Comparison of ENCODE assay signal across 8 cellular contexts in the genomic region with DNA sequence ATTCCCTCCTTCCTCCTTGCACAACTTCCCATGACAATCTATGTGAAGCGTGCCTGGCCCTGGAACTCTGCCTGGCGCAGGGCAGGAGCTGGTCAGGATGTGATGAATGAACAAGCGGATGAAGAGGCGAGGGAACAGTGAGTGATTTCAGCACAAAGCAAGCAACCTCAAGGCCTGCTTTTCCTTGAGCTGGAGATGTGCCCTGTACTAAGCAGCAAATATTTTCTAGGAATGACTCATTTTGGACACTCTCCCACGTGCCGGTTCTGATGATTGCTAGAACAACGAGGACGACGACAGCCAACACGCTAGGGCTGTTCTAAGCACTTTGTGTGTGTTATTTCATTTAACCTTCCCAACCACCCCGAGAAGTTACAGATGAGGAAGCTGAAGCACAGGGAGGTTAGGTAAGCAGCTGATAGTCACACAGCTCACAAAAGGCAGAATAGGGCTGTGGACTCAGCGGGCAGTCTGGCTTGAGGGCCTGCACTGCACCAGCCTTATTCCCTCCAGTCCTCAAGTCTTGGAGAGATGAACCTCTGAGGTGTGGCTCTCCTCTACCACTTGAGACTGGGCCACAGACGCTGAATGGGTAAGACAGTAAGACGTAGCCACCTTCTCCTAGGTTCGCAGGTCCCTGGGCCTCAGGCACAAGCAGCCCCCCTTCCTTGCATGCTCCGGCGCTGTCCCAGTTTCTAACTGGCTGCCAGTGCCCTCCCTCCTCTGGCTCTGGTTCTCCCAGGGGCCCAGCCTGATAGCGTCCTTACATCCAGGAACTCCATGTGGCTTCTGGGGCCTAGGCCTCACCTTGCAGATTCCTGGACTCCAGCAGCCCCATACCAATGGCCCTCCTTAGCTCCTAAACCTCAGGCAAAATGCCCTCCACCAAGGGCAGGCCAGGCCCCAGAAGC. TPM values are rescaled to one million over a fixed set of nuclear protein-coding genes. Genes with fewer than 3 reads are reported as not detected.
DNase-seq lines count a peak whose midpoint lies in the region; ATAC-seq and TF ChIP-seq lines count a peak whose summit lies in the region.

No MANE protein-coding gene starts in this region.

- H3K4me3 Mint-ChIP-seq in activated CD4-positive, alpha-beta memory T cell treated with anti-CD3 and anti-CD28 coated beads, Interleukin-2, amount 10 ng/mL, durations not matched to agents 7 days and 5 days, result no peak overlapping the region

- H3K4me3 ChIP-seq in foreskin fibroblast (ENCODE audit: low read depth in 1 of 2, low read length in 2 of 2), result no peak overlapping the region
- no peak overlapping the region for H3K4me3 ChIP-seq in prostate gland

- no peaks in the 10 kb centered on the region for H3K27me3 Mint-ChIP-seq in activated CD4-positive, alpha-beta memory T cell treated with anti-CD3 and anti-CD28 coated beads, Interleukin-2, amount 10 ng/mL, durations not matched to agents 7 days and 5 days

- CTCF ChIA-PET in activated CD4-positive, alpha-beta memory T cell treated with anti-CD3 and anti-CD28 coated beads, Interleukin-2, amount 10 ng/mL, durations not matched to agents 7 days and 5 days (lab: Charles Lee), result interaction anchor here (0.9 kb wide), 1 partner anchor 59 kb away, joined by 3 read pairs; the partner anchor contains the start of gene YKT6

- H3K4me1 ChIP-seq in prostate gland (replicated peaks), result no peaks in the 10 kb centered on the region

- ATAC-seq in GM18505 (IDR thresholded peaks at IDR 0.05; ENCODE audit: unreplicated experiment) (no peak), HG03097 (IDR thresholded peaks at IDR 0.05; ENCODE audit: low FRiP score, unreplicated experiment) (no peak)

- TF ChIP-seq CTCF in foreskin fibroblast (IDR thresholded peaks at IDR 0.05; ENCODE audit: low read depth, low read length), result no peak
- no peak for TF ChIP-seq CTCF in prostate gland (IDR thresholded peaks at IDR 0.05)

- H3K9me3 ChIP-seq in prostate gland, result no peaks in the 10 kb centered on the region

- intact Hi-C loops in prostate gland (cut with DNase I), result no loop called here

- POLR2A ChIA-PET in activated CD4-positive, alpha-beta memory T cell treated with anti-CD3 and anti-CD28 coated beads, Interleukin-2, amount 10 ng/mL, durations not matched to agents 7 days and 5 days (lab: Charles Lee), result interaction anchor here (3.7 kb wide), 1 partner anchor 230 kb away, joined by 20 read pairs; the partner anchor contains the start of gene NUDCD3

- peaks cover 29% of the 10 kb centered on the region for H3K4me1 Mint-ChIP-seq in activated CD4-positive, alpha-beta memory T cell treated with anti-CD3 and anti-CD28 coated beads, Interleukin-2, amount 10 ng/mL, durations not matched to agents 7 days and 5 days

- no peaks in the 10 kb centered on the region for H3K36me3 Mint-ChIP-seq in activated CD4-positive, alpha-beta memory T cell treated with anti-CD3 and anti-CD28 coated beads, Interleukin-2, amount 10 ng/mL, durations not matched to agents 7 days and 5 days (ENCODE audit: low read depth)

- H3K27ac ChIP-seq in prostate gland, result no peak overlapping the region

- H3K36me3 ChIP-seq in prostate gland, result no peaks in the 10 kb centered on the region

- no peaks in the 10 kb centered on the region for H3K27me3 ChIP-seq in prostate gland (replicated peaks; ENCODE audit: insufficient read depth)

- TF ChIP-seq POLR2A in prostate gland (IDR thresholded peaks at IDR 0.05) (no peak), GM18505 (IDR thresholded peaks at IDR 0.05; ENCODE audit: borderline replicate concordance, extremely low read depth, insufficient read depth, insufficient read length) (no peak)

- peaks cover 3% of the 10 kb centered on the region for H3K9me3 Mint-ChIP-seq in activated CD4-positive, alpha-beta memory T cell treated with anti-CD3 and anti-CD28 coated beads, Interleukin-2, amount 10 ng/mL, durations not matched to agents 7 days and 5 days

- whole genome bisulfite sequencing in prostate gland, result 58% methylated on average over 18 of the region's 18 CpGs

- H3K27ac Mint-ChIP-seq in activated CD4-positive, alpha-beta memory T cell treated with anti-CD3 and anti-CD28 coated beads, Interleukin-2, amount 10 ng/mL, durations not matched to agents 7 days and 5 days, result peak overlapping the region; percentile 28

- peak; percentile 94 for DNase-seq in ELR (ENCODE audit: low read depth)
- no peak for DNase-seq in activated CD4-positive, alpha-beta memory T cell treated with anti-CD3 and anti-CD28 coated beads, Interleukin-2, amount 10 ng/mL, durations not matched to agents 7 days and 5 days
- DNase-seq in foreskin fibroblast, result peak; percentile 98 to 99
- DNase-seq in prostate gland (ENCODE audit: low spot score), result peak; percentile 10
- no peak for DNase-seq in NCI-H1436 (lab: John Stamatoyannopoulos, UW)
- DNase-seq in NCI-H146 (lab: John Stamatoyannopoulos, UW), result no peak

RNA-seq across cellular contexts. Expression of gene YKT6, which starts 59.0 kb away (rescaled TPM):
- total RNA-seq in activated CD4-positive, alpha-beta memory T cell treated with anti-CD3 and anti-CD28 coated beads, Interleukin-2, amount 10 ng/mL, durations not matched to agents 7 days and 5 days, result 10 to 100 TPM; 59.1 to 60.9 TPM
- 10 to 100 TPM; 63.5 to 68.4 TPM for total RNA-seq in prostate gland

Comparison
In these comparisons a context has a peak if more than half of its experiments do, and no peak if none do; other contexts are left out.
1. DNase-seq: peak in ELR (single experiment), foreskin fibroblast (2 of 2) and prostate gland (single experiment); none in activated CD4-positive, alpha-beta memory T cell treated with anti-CD3 and anti-CD28 coated beads, Interleukin-2, amount 10 ng/mL, durations not matched to agents 7 days and 5 days (single experiment), NCI-H1436 (single experiment) and NCI-H146 (single experiment).